23 cellular contexts compared by ENCODE assay signal in the genomic region with DNA sequence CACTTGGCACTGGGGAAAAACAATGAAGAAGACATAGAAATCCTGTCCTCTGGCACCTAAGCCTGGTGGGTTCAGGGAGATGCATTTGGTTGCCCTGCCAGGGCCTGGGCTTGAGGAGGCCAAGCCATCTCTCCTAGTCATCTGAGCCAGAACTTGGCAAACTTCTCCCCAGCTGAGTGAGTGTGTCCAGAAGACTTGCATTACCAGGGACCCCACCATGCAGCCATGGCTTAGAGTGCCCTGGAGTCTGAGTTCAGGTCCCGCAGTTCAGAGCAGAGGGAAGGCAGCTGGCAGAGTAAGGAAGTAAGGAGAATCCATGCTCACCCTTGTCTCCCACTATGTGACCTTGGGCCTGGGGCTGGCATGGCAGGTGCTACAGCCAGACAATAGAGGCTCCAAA. TPM values are rescaled to one million over a fixed set of nuclear protein-coding genes. Genes with fewer than 3 reads are reported as not detected.
"Had no signal": no experiment of that assay in that cellular context is flagged by ENCODE, and none has a peak within 500 bp of the region (broad histone marks: within the 10 kb centered on the region; RNA-seq: fewer than 3 reads in every experiment).

No MANE protein-coding gene starts in this region.

- H3K27ac Mint-ChIP-seq: dendritic cell treated with granulocyte-macrophage colony-stimulating factor and Interleukin-4, amounts not matched to agents 40 ng/mL and 50 ng/mL, for 4 days; effector memory CD8-positive, alpha-beta T cell; naive thymus-derived CD8-positive, alpha-beta T cell; neural progenitor cell had no signal

- H3K9me3 Mint-ChIP-seq: dendritic cell treated with granulocyte-macrophage colony-stimulating factor and Interleukin-4, amounts not matched to agents 40 ng/mL and 50 ng/mL, for 4 days; neural progenitor cell had no signal

- H3K27ac ChIP-seq: esophagus squamous epithelium, gastroesophageal sphincter, neural progenitor cell, parathyroid adenoma, psoas muscle, stomach, upper lobe of left lung, vagina had no signal

- H3K4me3 Mint-ChIP-seq: dendritic cell treated with granulocyte-macrophage colony-stimulating factor and Interleukin-4, amounts not matched to agents 40 ng/mL and 50 ng/mL, for 4 days; effector memory CD8-positive, alpha-beta T cell; naive thymus-derived CD8-positive, alpha-beta T cell; neural progenitor cell had no signal

- H3K4me1 ChIP-seq: esophagus squamous epithelium, gastroesophageal sphincter, parathyroid adenoma, psoas muscle, stomach, upper lobe of left lung, vagina had no signal

- H3K9me3 ChIP-seq: esophagus squamous epithelium, mucosa of descending colon, psoas muscle, upper lobe of left lung, vagina had no signal

- H3K36me3 Mint-ChIP-seq: naive thymus-derived CD8-positive, alpha-beta T cell; neural progenitor cell had no signal

- H3K4me2 ChIP-seq: neural progenitor cell had no signal

- H3K36me3 ChIP-seq: esophagus squamous epithelium, gastroesophageal sphincter, neural progenitor cell, stomach, upper lobe of left lung, vagina had no signal

- H2AFZ ChIP-seq: neural progenitor cell, parathyroid adenoma had no signal

- H3K4me1 Mint-ChIP-seq: naive thymus-derived CD8-positive, alpha-beta T cell; neural progenitor cell had no signal

- H3K9ac ChIP-seq: neural progenitor cell, parathyroid adenoma had no signal

- DNase-seq: cerebellar nuclear complex; effector memory CD8-positive, alpha-beta T cell; esophagus squamous epithelium; foreskin fibroblast; occipital lobe; retina; small intestine; stimulated activated CD4-positive, alpha-beta T cell treated with anti-CD3 and anti-CD28 coated beads, Interleukin-12 subunit alpha, Interleukin-12 subunit beta, amount 100 ng/mL, for 4 hours; stimulated activated naive CD4-positive, alpha-beta T cell; stomach; substantia nigra had no signal

- H3K27me3 Mint-ChIP-seq: effector memory CD8-positive, alpha-beta T cell had no signal

- H3K27me3 ChIP-seq: neural progenitor cell, upper lobe of left lung, vagina had no signal

- H3K4me3 ChIP-seq: esophagus squamous epithelium, gastroesophageal sphincter, mucosa of descending colon, neural progenitor cell, psoas muscle, stomach, upper lobe of left lung, vagina had no signal

RNA-seq across cellular contexts. Expression of gene FCN1, which starts 37.4 kb away (rescaled TPM):
- total RNA-seq: epithelial cell of proximal tubule, kidney epithelial cell, lung microvascular endothelial cell had no signal
